8 cellular contexts compared by ENCODE assay signal in genomic region chr13:109145631-109146030, GRCh38.
A peak's percentile ranks its signal among the peaks of the same experiment; 100 is the strongest.
DNase-seq lines count a peak whose midpoint lies in the region; ATAC-seq and TF ChIP-seq lines count a peak whose summit lies in the region.

No MANE protein-coding gene starts in this region.

- no peaks in the 10 kb centered on the region for H3K9me3 ChIP-seq in mammary epithelial cell (replicated peaks; ENCODE audit: insufficient read depth, low read length)

- no peaks in the 10 kb centered on the region for H3K36me3 ChIP-seq in mammary epithelial cell (ENCODE audit: insufficient read depth, low read length)

- H3K27me3 Mint-ChIP-seq in T-helper 2 cell treated with Interferon-gamma antibody and Interleukin-4, amounts not matched to agents 5 μg/mL and 100 μg/mL, for 36 hours (ENCODE audit: low read depth), result peaks cover 22% of the 10 kb centered on the region
- peaks cover 18% of the 10 kb centered on the region for H3K27me3 Mint-ChIP-seq in activated CD8-positive, alpha-beta memory T cell treated with anti-CD3 and anti-CD28 coated beads, Interleukin-2, amount 10 ng/mL, durations not matched to agents 7 days and 5 days

- intact Hi-C loops in mammary epithelial cell (cut with micrococcal nuclease), result loop anchor here (1.0 to 10.0 kb wide), 12 partner anchors 128 to 963 kb away; no protein-coding TSS in a partner anchor

- ATAC-seq in GM19397 (IDR thresholded peaks at IDR 0.05; ENCODE audit: unreplicated experiment) (peak; percentile 84), HG03342 (IDR thresholded peaks at IDR 0.05; ENCODE audit: unreplicated experiment) (peak; percentile 94)
- ATAC-seq in activated CD8-positive, alpha-beta memory T cell treated with anti-CD3 and anti-CD28 coated beads, Interleukin-2, amount 10 ng/mL, durations not matched to agents 7 days and 5 days, result no peak

- H3K36me3 Mint-ChIP-seq in T-helper 2 cell treated with Interferon-gamma antibody and Interleukin-4, amounts not matched to agents 5 μg/mL and 100 μg/mL, for 36 hours (ENCODE audit: low read depth), result no peaks in the 10 kb centered on the region
- no peaks in the 10 kb centered on the region for H3K36me3 Mint-ChIP-seq in activated CD8-positive, alpha-beta memory T cell treated with anti-CD3 and anti-CD28 coated beads, Interleukin-2, amount 10 ng/mL, durations not matched to agents 7 days and 5 days

- peak overlapping the region; percentile 38 for H3K4me2 ChIP-seq in mammary epithelial cell (ENCODE audit: insufficient read depth, low read depth, low read length)

- WGBS in mammary epithelial cell (ENCODE audit: low coverage, missing lambda C conversion rate), result 16% methylated on average over 4 of the region's 4 CpGs

- no peaks in the 10 kb centered on the region for H4K20me1 ChIP-seq in mammary epithelial cell (ENCODE audit: insufficient read depth, low read length)

- H2AFZ ChIP-seq in mammary epithelial cell (ENCODE audit: low read depth, low read length), result no peak overlapping the region

- no TSS peak for BruUV-seq in mammary epithelial cell (replicated peaks; lab: Mats Ljungman, UMichigan)

- dilution Hi-C loops in mammary epithelial cell (cut with HindIII; ENCODE audit: low sequenced_read_pairs), result no loop called here

- no peak overlapping the region for H3K27ac Mint-ChIP-seq in T-helper 2 cell treated with Interferon-gamma antibody and Interleukin-4, amounts not matched to agents 5 μg/mL and 100 μg/mL, for 36 hours
- H3K27ac Mint-ChIP-seq in activated CD8-positive, alpha-beta memory T cell treated with anti-CD3 and anti-CD28 coated beads, Interleukin-2, amount 10 ng/mL, durations not matched to agents 7 days and 5 days, result no peak overlapping the region

- H3K4me3 ChIP-seq in mammary epithelial cell (replicated peaks in 1 of 3; ENCODE audit: insufficient read depth in 1 of 3, low read depth in 2 of 3, low read length in 3 of 3), result no peak overlapping the region

- DNase-seq in ELF-1 (ENCODE audit: low read depth, low spot score) (peak; percentile 21), NCI-H526 (lab: John Stamatoyannopoulos, UW) (peak; percentile 53 to 80), mammary epithelial cell (peak; percentile 72), left kidney (ENCODE audit: low read depth, low spot score) (peak; percentile 82)
- no peak for DNase-seq in T-helper 2 cell treated with Interferon-gamma antibody and Interleukin-4, amounts not matched to agents 5 μg/mL and 100 μg/mL, for 36 hours (ENCODE audit: low spot score)
- DNase-seq in activated CD8-positive, alpha-beta memory T cell treated with anti-CD3 and anti-CD28 coated beads, Interleukin-2, amount 10 ng/mL, durations not matched to agents 7 days and 5 days, result no peak

- TF ChIP-seq CTCF in mammary epithelial cell (conservative IDR thresholded peaks at IDR 0.05 in 1 of 2, IDR thresholded peaks at IDR 0.05 in 1 of 2; ENCODE audit: extremely low read depth in 1 of 2, insufficient read depth in 1 of 2, low read depth in 1 of 2, low read length in 2 of 2), result peak; percentile 93 to 98

- no peak overlapping the region for H3K4me3 Mint-ChIP-seq in T-helper 2 cell treated with Interferon-gamma antibody and Interleukin-4, amounts not matched to agents 5 μg/mL and 100 μg/mL, for 36 hours
- no peak overlapping the region for H3K4me3 Mint-ChIP-seq in activated CD8-positive, alpha-beta memory T cell treated with anti-CD3 and anti-CD28 coated beads, Interleukin-2, amount 10 ng/mL, durations not matched to agents 7 days and 5 days

- peaks cover 38% of the 10 kb centered on the region for H3K4me1 ChIP-seq in mammary epithelial cell (ENCODE audit: insufficient read depth, low read length)

- H3K9me3 Mint-ChIP-seq in T-helper 2 cell treated with Interferon-gamma antibody and Interleukin-4, amounts not matched to agents 5 μg/mL and 100 μg/mL, for 36 hours, result no peaks in the 10 kb centered on the region
- H3K9me3 Mint-ChIP-seq in activated CD8-positive, alpha-beta memory T cell treated with anti-CD3 and anti-CD28 coated beads, Interleukin-2, amount 10 ng/mL, durations not matched to agents 7 days and 5 days (ENCODE audit: low read depth), result no peaks in the 10 kb centered on the region

- no peaks in the 10 kb centered on the region for H3K27me3 ChIP-seq in mammary epithelial cell (ENCODE audit: insufficient read depth, low read length)

- peak overlapping the region; percentile 99 for H3K27ac ChIP-seq in mammary epithelial cell (ENCODE audit: insufficient read depth, low read depth, low read length)

- CTCF ChIA-PET in mammary epithelial cell (lab: Charles Lee; ENCODE audit: low non-redundant PET), result no interaction called here
- CTCF ChIA-PET in activated CD8-positive, alpha-beta memory T cell treated with anti-CD3 and anti-CD28 coated beads, Interleukin-2, amount 10 ng/mL, durations not matched to agents 7 days and 5 days (lab: Charles Lee), result no interaction called here

- no peaks in the 10 kb centered on the region for H3K79me2 ChIP-seq in mammary epithelial cell (ENCODE audit: insufficient read depth, low read length)

- H3K4me1 Mint-ChIP-seq in T-helper 2 cell treated with Interferon-gamma antibody and Interleukin-4, amounts not matched to agents 5 μg/mL and 100 μg/mL, for 36 hours (ENCODE audit: low read depth), result peaks cover 2% of the 10 kb centered on the region
- H3K4me1 Mint-ChIP-seq in activated CD8-positive, alpha-beta memory T cell treated with anti-CD3 and anti-CD28 coated beads, Interleukin-2, amount 10 ng/mL, durations not matched to agents 7 days and 5 days, result no peaks in the 10 kb centered on the region

- in situ Hi-C loops in mammary epithelial cell (cut with MboI; ENCODE audit: low sequenced_read_pairs in 2 of 2), result loop anchor here (5.0 to 25.0 kb wide), 5 partner anchors 183 to 962 kb away; no protein-coding TSS in a partner anchor

- peak overlapping the region; percentile 47 for H3K9ac ChIP-seq in mammary epithelial cell (ENCODE audit: insufficient read depth, low read length)

Comparison
In these comparisons a context has a peak if more than half of its experiments do, and no peak if none do; other contexts are left out.
1. DNase-seq: peak in ELF-1 (single experiment), NCI-H526 (2 of 2), mammary epithelial cell (single experiment) and left kidney (single experiment); none in T-helper 2 cell treated with Interferon-gamma antibody and Interleukin-4, amounts not matched to agents 5 μg/mL and 100 μg/mL, for 36 hours (single experiment) and activated CD8-positive, alpha-beta memory T cell treated with anti-CD3 and anti-CD28 coated beads, Interleukin-2, amount 10 ng/mL, durations not matched to agents 7 days and 5 days (single experiment).